ENCODE assay signal across 1 cellular context in the genomic region with DNA sequence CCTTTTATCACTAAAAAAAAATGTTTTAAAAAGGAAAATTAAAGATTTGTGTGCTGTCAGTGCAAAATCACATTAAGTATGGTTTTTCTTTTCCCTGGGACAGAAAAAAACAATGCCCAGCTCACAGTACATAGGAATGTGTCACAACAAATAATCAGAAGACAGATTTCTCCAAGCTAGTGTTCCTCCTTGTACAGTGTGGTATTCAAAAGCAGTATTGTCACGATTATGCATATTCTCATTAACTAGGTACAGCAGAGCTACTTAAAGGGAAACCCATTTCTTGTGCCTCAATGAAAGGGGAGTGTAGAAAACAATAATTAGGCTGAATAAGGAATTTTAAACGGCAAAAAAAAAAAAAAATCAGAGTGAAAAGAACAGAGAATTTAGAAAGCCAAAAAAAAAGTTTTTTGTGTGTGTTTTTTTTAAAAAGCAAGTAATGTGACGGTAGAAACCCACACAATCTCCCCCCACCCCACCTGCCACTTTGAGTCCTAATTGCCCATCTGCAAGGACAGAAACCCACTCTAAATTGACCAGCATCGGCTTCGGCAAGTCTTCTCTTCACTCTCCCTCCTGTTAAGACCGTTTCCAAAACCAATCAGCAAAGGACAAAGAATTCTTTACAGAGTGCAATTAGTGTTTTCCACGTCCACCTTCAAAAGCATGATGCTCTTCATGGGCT.
TF ChIP-seq lines count a peak whose summit lies in the region.

No MANE protein-coding gene starts in this region.

TF ChIP-seq in IMR-90, 13 proteins besides CTCF, POLR2A, EP300 and RAD21:
- TF ChIP-seq, protein P1, sequence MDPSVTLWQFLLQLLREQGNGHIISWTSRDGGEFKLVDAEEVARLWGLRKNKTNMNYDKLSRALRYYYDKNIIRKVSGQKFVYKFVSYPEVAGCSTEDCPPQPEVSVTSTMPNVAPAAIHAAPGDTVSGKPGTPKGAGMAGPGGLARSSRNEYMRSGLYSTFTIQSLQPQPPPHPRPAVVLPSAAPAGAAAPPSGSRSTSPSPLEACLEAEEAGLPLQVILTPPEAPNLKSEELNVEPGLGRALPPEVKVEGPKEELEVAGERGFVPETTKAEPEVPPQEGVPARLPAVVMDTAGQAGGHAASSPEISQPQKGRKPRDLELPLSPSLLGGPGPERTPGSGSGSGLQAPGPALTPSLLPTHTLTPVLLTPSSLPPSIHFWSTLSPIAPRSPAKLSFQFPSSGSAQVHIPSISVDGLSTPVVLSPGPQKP (IDR thresholded peaks at IDR 0.05; ENCODE audit: borderline replicate concordance, low read depth, low read length): no peak
- TF ChIP-seq RCOR1 (IDR thresholded peaks at IDR 0.05; ENCODE audit: insufficient replicate concordance, low read length) (no peak), CEBPB (IDR thresholded peaks at IDR 0.05; ENCODE audit: low read depth, low read length) (no peak), MAZ (IDR thresholded peaks at IDR 0.05; ENCODE audit: borderline replicate concordance, low read depth, low read length) (no peak), BHLHE40 (IDR thresholded peaks at IDR 0.05; ENCODE audit: low read depth, low read length) (no peak), MXI1 (IDR thresholded peaks at IDR 0.05; ENCODE audit: borderline replicate concordance, low read depth, low read length) (no peak), CHD1 (IDR thresholded peaks at IDR 0.05; ENCODE audit: low read depth, low read length) (no peak), SMC3 (IDR thresholded peaks at IDR 0.05; ENCODE audit: low read depth, low read length) (no peak), FOS (IDR thresholded peaks at IDR 0.05; ENCODE audit: low read depth, low read length) (no peak), MAFK (IDR thresholded peaks at IDR 0.05; ENCODE audit: low read depth, low read length) (no peak), NFE2L2 (IDR thresholded peaks at IDR 0.05; ENCODE audit: low read depth, low read length) (no peak), RFX5 (IDR thresholded peaks at IDR 0.05; ENCODE audit: low read depth, low read length) (no peak)
- TF ChIP-seq, protein P2, sequence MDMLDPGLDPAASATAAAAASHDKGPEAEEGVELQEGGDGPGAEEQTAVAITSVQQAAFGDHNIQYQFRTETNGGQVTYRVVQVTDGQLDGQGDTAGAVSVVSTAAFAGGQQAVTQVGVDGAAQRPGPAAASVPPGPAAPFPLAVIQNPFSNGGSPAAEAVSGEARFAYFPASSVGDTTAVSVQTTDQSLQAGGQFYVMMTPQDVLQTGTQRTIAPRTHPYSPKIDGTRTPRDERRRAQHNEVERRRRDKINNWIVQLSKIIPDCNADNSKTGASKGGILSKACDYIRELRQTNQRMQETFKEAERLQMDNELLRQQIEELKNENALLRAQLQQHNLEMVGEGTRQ (IDR thresholded peaks at IDR 0.05; ENCODE audit: low read depth, low read length): no peak
